ENCODE assay signal across 8 cellular contexts in the genomic region with DNA sequence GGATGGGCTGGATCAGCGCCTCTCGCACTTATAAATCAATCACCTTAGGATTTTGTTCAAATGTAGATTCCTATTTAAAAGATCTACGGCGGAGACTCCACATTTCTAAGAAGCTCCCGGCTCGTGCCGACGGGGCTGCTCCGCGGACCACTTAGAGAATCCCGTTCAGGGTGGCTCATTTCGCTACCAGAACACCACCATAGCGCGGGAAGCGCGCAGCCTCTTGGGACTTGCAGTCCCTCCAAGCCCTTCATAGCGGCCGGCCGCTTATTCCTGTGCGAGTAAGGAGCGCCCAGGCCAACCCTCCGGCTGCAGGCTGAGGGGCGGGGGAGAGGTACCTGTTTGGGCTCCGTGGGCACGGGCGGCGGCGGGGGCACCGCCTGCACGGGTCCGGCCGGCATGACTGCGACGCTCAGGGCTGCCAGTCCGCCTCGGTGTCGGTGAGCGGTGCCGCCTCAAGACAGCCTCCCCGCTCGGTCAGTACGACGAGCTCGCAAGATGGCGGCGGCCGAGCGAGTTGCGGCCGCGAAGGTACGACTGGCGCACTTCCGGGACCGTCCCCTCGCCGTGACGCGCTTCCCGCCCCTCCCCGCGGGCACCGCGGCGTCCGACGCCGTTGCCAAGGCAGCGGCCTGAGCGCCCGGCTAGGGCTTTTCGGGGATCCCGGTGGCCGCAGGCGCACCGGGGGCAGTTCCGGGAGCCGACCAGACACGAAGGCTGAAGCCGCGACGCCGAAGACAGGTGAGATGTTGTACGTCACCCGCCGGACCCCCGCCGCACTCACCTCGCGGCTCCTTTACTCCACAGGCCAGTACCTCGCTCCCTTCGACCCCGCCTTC. TPM values are rescaled to one million over a fixed set of nuclear protein-coding genes. Genes with fewer than 3 reads are reported as not detected.
DNase-seq lines count a peak whose midpoint lies in the region; ATAC-seq, FAIRE-seq and TF ChIP-seq lines count a peak whose summit lies in the region.

A gene (plus strand): TSS at position 616 of the 839 bp plus-strand sequence. CDS start 8,994 bp downstream, outside the sequence.
A gene with protein sequence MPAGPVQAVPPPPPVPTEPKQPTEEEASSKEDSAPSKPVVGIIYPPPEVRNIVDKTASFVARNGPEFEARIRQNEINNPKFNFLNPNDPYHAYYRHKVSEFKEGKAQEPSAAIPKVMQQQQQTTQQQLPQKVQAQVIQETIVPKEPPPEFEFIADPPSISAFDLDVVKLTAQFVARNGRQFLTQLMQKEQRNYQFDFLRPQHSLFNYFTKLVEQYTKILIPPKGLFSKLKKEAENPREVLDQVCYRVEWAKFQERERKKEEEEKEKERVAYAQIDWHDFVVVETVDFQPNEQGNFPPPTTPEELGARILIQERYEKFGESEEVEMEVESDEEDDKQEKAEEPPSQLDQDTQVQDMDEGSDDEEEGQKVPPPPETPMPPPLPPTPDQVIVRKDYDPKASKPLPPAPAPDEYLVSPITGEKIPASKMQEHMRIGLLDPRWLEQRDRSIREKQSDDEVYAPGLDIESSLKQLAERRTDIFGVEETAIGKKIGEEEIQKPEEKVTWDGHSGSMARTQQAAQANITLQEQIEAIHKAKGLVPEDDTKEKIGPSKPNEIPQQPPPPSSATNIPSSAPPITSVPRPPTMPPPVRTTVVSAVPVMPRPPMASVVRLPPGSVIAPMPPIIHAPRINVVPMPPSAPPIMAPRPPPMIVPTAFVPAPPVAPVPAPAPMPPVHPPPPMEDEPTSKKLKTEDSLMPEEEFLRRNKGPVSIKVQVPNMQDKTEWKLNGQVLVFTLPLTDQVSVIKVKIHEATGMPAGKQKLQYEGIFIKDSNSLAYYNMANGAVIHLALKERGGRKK (minus strand): TSS at position 503 of the 839 bp plus-strand sequence. CDS start 102 bp downstream, at position 401.

- FAIRE-seq in kidney (lab: Jason Lieb, UNC): no peak

- peak within 1 kb of the TSS; percentile 94 to 97 for H3K4me3 ChIP-seq in kidney (ENCODE audit: low read length in 2 of 2)

- H3K9me3 ChIP-seq in kidney (ENCODE audit: control insufficient read depth in 1 of 2, low read length in 2 of 2): no peaks in the 10 kb centered on the region

- peaks cover 11 to 19% of the 10 kb centered on the region in 2 donors for H3K4me1 ChIP-seq in kidney (ENCODE audit: control insufficient read depth in 1 of 2, insufficient read depth in 1 of 2, low read depth in 1 of 2, low read length in 2 of 2)

- H3K9ac ChIP-seq in kidney (ENCODE audit: low read length in 2 of 2): peak within 1 kb of the TSS; percentile 84 to 96

- TF ChIP-seq CTCF in kidney (IDR thresholded peaks at IDR 0.05; ENCODE audit: borderline replicate concordance, extremely low read depth, insufficient read depth): no peak

- intact Hi-C loops in kidney (cut with DNase I): no loop called here

- peak; percentile 97 for DNase-seq in AG20443 (ENCODE audit: low spot score)
- peak; percentile 63 for DNase-seq in NCI-H345 treated with DMSO at 0.1 percent for 48 hours (lab: John Stamatoyannopoulos, UW; ENCODE audit: unreplicated experiment)
- DNase-seq in activated CD4-positive, CD25-positive, alpha-beta regulatory T cell treated with anti-CD3 and anti-CD28 coated beads, Interleukin-2, amount 50 U/mL, for 72 hours: peak; percentile 89
- peak; percentile 92 for DNase-seq in cerebellar cortex (ENCODE audit: low spot score)
- peak; percentile 97 for DNase-seq in kidney
- DNase-seq in stimulated activated CD4-positive, alpha-beta T cell treated with anti-CD3 and anti-CD28 coated beads, Interleukin-12 subunit alpha, Interleukin-12 subunit beta, amount 100 ng/mL, for 48 hours (ENCODE audit: low read depth in 2 of 3, low spot score in 1 of 3): peak; percentile 75 to 86 (median 82)

- ATAC-seq in GM19025 (IDR thresholded peaks at IDR 0.05; ENCODE audit: low read depth, unreplicated experiment): peak; percentile 84
- peak; percentile 90 for ATAC-seq in HG03196 (IDR thresholded peaks at IDR 0.05; ENCODE audit: unreplicated experiment)

- peaks cover 11 to 13% of the 10 kb centered on the region in 2 donors for H3K36me3 ChIP-seq in kidney (ENCODE audit: control insufficient read depth in 1 of 2, insufficient read depth in 2 of 2, low read length in 2 of 2)

- H3K27ac ChIP-seq in kidney (ENCODE audit: low read depth in 2 of 2, low read length in 2 of 2): peak within 1 kb of the TSS; percentile 99

RNA-seq across cellular contexts. Expression of the first gene that starts in this region (rescaled TPM):
- total RNA-seq in kidney: 5.1 TPM
- 6.0 TPM for polyA plus RNA-seq in kidney (ENCODE audit: insufficient read depth, low read depth, low replicate concordance)

RNA-seq across cellular contexts. Expression of the second gene that starts in this region (rescaled TPM):
- total RNA-seq in kidney: 179 TPM
- 23.7 TPM for polyA plus RNA-seq in kidney (ENCODE audit: insufficient read depth, low read depth, low replicate concordance)

Comparison
In these comparisons a context has a peak if more than half of its experiments do, and no peak if none do; other contexts are left out.
1. Peak in every context shown above with its lines: DNase-seq, ATAC-seq, H3K4me3 ChIP-seq and H3K27ac ChIP-seq.